8 cellular contexts compared by ENCODE assay signal in genomic region chr14:51239813-51240803, GRCh38. TPM values are rescaled to one million over a fixed set of nuclear protein-coding genes. Genes with fewer than 3 reads are reported as not detected.
DNase-seq lines count a peak whose midpoint lies in the region; ATAC-seq, FAIRE-seq and TF ChIP-seq lines count a peak whose summit lies in the region.

Gene TMX1, plus strand, starts transcription at chr14:51240247. Its CDS starts 46 bp downstream, at chr14:51240293.

- no peak for FAIRE-seq in small intestine (lab: Jason Lieb, UNC)

- TF ChIP-seq CTCF in WERI-Rb-1 (IDR thresholded peaks at IDR 0.05; ENCODE audit: low read depth, low read length) (peak; percentile 21; the same call in 1 of the 2 replicates), cardiac fibroblast (IDR thresholded peaks at IDR 0.05; ENCODE audit: low read depth, low read length) (no peak)

- 0 to 1% (median 1%) methylated on average over 63 to 65 of the region's 65 CpGs for WGBS in small intestine, 3 donors

- H3K9me3 ChIP-seq in WERI-Rb-1 (ENCODE audit: severe bottlenecking) (no peaks in the 10 kb centered on the region), small intestine (ENCODE audit: control insufficient read depth, low read depth) (no peaks in the 10 kb centered on the region)

- DNase-seq in AG08396 (ENCODE audit: low spot score) (peak; percentile 99), NCI-H2227 (lab: John Stamatoyannopoulos, UW; ENCODE audit: unreplicated experiment) (peak; percentile 99), WERI-Rb-1 (peak; percentile 99), cardiac fibroblast (ENCODE audit: low read depth in 2 of 2) (peak; percentile 99), iPS-NIHi11 (ENCODE audit: low spot score) (peak; percentile 99), small intestine (peak; percentile 99)

- peaks cover 2 to 3% of the 10 kb centered on the region in 2 donors for H3K4me1 ChIP-seq in small intestine (ENCODE audit: control insufficient read depth in 2 of 2, insufficient read depth in 1 of 2, low read depth in 1 of 2, low read length in 1 of 2)

- H3K27ac ChIP-seq in WERI-Rb-1 (peak within 1 kb of the TSS; percentile 87), small intestine (ENCODE audit: low read depth in 1 of 2, low read length in 1 of 2) (peak within 1 kb of the TSS; percentile 63 to 94)

- H3K27me3 ChIP-seq in WERI-Rb-1 (ENCODE audit: insufficient read depth, low read depth, severe bottlenecking) (no peaks in the 10 kb centered on the region), small intestine (ENCODE audit: control insufficient read depth in 2 of 2, insufficient read depth in 2 of 2, low read length in 2 of 2) (no peaks in the 10 kb centered on the region)

- H3K4me3 ChIP-seq in WERI-Rb-1 (ENCODE audit: low read depth, low read length): peak within 1 kb of the TSS; percentile 98
- H3K4me3 ChIP-seq in cardiac fibroblast (replicated peaks in 1 of 2; ENCODE audit: low read depth in 2 of 2, low read length in 2 of 2): peak within 1 kb of the TSS; percentile 96 to 99
- H3K4me3 ChIP-seq in small intestine (ENCODE audit: low read depth in 1 of 2, low read length in 2 of 2): peak within 1 kb of the TSS; percentile 94

- peaks cover 25% of the 10 kb centered on the region for H3K36me3 ChIP-seq in WERI-Rb-1
- no peaks in the 10 kb centered on the region for H3K36me3 ChIP-seq in small intestine (ENCODE audit: control insufficient read depth in 2 of 2, insufficient read depth in 2 of 2, low read length in 2 of 2)

- peak; percentile 88 for ATAC-seq in GM18909 (IDR thresholded peaks at IDR 0.05; ENCODE audit: poor library complexity, unreplicated experiment)
- ATAC-seq in HG03159 (IDR thresholded peaks at IDR 0.05; ENCODE audit: unreplicated experiment): peak; percentile 88

RNA-seq across cellular contexts. Expression of gene TMX1, which starts in this region (rescaled TPM):
- 10 to 100 TPM in 1 of 3 donors, 1 to 10 TPM in 2; 5.1 to 19.8 (median 5.6) TPM for polyA plus RNA-seq in small intestine

Comparison
In these comparisons a context has a peak if more than half of its experiments do, and no peak if none do; other contexts are left out.
1. Peak in every context shown above with its lines: DNase-seq, ATAC-seq, H3K4me3 ChIP-seq and H3K27ac ChIP-seq.